In the genomic region with DNA sequence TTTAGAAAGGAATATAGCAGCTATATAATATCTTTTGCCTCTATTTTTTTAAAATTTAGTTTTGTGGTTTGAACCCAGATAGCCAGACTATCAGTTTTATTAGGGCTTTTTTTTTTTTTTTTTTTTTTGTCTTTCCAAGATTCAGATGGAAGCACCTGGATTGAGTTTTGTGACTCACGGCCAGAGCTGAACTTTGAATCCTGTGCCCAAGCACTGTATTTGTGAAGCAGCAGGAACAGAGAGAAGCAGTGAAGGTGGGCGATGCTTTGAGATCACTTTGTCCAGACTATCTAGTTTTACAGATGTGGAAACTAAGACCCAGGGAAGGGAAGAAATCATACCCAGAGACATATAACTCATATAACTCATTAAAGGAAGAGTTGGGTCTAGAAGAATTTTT, we compare ENCODE assay signal across 20 cellular contexts. TPM values are rescaled to one million over a fixed set of nuclear protein-coding genes. Genes with fewer than 3 reads are reported as not detected.
A peak's percentile ranks its signal among the peaks of the same experiment; 100 is the strongest.
DNase-seq lines count a peak whose midpoint lies in the region; ATAC-seq, FAIRE-seq and TF ChIP-seq lines count a peak whose summit lies in the region.
"Had no signal": no experiment of that assay in that cellular context is flagged by ENCODE, and none has a peak within 500 bp of the region (broad histone marks: within the 10 kb centered on the region; RNA-seq: fewer than 3 reads in every experiment).

No MANE protein-coding gene starts in this region.

- no peaks in the 10 kb centered on the region for H3K9me3 Mint-ChIP-seq in endothelial cell (ENCODE audit: unreplicated experiment)

- TF ChIP-seq POLR2A in heart left ventricle (IDR thresholded peaks at IDR 0.05) = no peak

- no peaks in the 10 kb centered on the region for H3K27me3 ChIP-seq in heart left ventricle
- no peaks in the 10 kb centered on the region for H3K27me3 ChIP-seq in liver (ENCODE audit: control insufficient read depth in 4 of 4, insufficient read depth in 4 of 4, low read length in 3 of 4)
- H3K27me3 ChIP-seq in small intestine (ENCODE audit: control insufficient read depth in 2 of 2, insufficient read depth in 2 of 2, low read length in 2 of 2) = no peaks in the 10 kb centered on the region

- H3K4me3 ChIP-seq in heart left ventricle (no peak overlapping the region), liver (ENCODE audit: low read depth in 1 of 3, low read length in 3 of 3) (no peak overlapping the region), small intestine (ENCODE audit: low read depth in 1 of 2, low read length in 2 of 2) (no peak overlapping the region), kidney (ENCODE audit: low read length in 2 of 2) (no peak overlapping the region)
- H3K4me3 ChIP-seq: GM23248, HAP-1 had no signal

- 54 to 61% (median 58%) methylated on average over 2 of the region's 2 CpGs for WGBS in heart left ventricle, 4 donors
- 46% methylated on average over 2 of the region's 2 CpGs for WGBS in liver
- WGBS in small intestine, 3 donors = 13 to 55% (median 30%) methylated on average over 2 of the region's 2 CpGs

- peaks cover 64% of the 10 kb centered on the region for H3K4me1 Mint-ChIP-seq in endothelial cell (ENCODE audit: unreplicated experiment)

- peak overlapping the region in 8 of 12 donors; percentile 18 to 90 (median 84) for H3K27ac ChIP-seq in heart left ventricle
- no peak overlapping the region for H3K27ac ChIP-seq in liver (ENCODE audit: low read depth in 1 of 2, low read length in 2 of 2)
- no peak overlapping the region for H3K27ac ChIP-seq in small intestine (ENCODE audit: low read depth in 1 of 2, low read length in 1 of 2)
- no peak overlapping the region for H3K27ac ChIP-seq in kidney (ENCODE audit: low read depth in 2 of 2, low read length in 2 of 2)
- H3K27ac ChIP-seq: GM23248, KMS-11 had no signal

- FAIRE-seq in small intestine (lab: Jason Lieb, UNC) (no peak), kidney (lab: Jason Lieb, UNC) (no peak)

- TF ChIP-seq CTCF in heart left ventricle (IDR thresholded peaks at IDR 0.05) (no peak), endothelial cell (IDR thresholded peaks at IDR 0.05; ENCODE audit: unreplicated experiment) (no peak), liver (IDR thresholded peaks at IDR 0.05; ENCODE audit: low read depth, low read length, missing input control) (no peak), kidney (IDR thresholded peaks at IDR 0.05; ENCODE audit: borderline replicate concordance, extremely low read depth, insufficient read depth) (no peak)

- peak overlapping the region; percentile 98 for H3K27ac Mint-ChIP-seq in endothelial cell (ENCODE audit: unreplicated experiment)
- H3K27ac Mint-ChIP-seq: CD14-positive monocyte had no signal

- peak overlapping the region; percentile 54 for H3K4me3 Mint-ChIP-seq in endothelial cell (ENCODE audit: unreplicated experiment)
- H3K4me3 Mint-ChIP-seq: CD14-positive monocyte had no signal

- H3K27me3 Mint-ChIP-seq in endothelial cell (ENCODE audit: unreplicated experiment) = peaks cover 1% of the 10 kb centered on the region

- H3K36me3 Mint-ChIP-seq in endothelial cell (ENCODE audit: low read depth, unreplicated experiment) = no peaks in the 10 kb centered on the region
- H3K36me3 Mint-ChIP-seq: CD14-positive monocyte had no signal

- H3K36me3 ChIP-seq in heart left ventricle (no peaks in the 10 kb centered on the region), liver (ENCODE audit: control insufficient read depth in 4 of 4, insufficient read depth in 3 of 4, low read depth in 1 of 4, low read length in 3 of 4) (no peaks in the 10 kb centered on the region), small intestine (ENCODE audit: control insufficient read depth in 2 of 2, insufficient read depth in 2 of 2, low read length in 2 of 2) (no peaks in the 10 kb centered on the region), kidney (ENCODE audit: control insufficient read depth in 1 of 2, insufficient read depth in 2 of 2, low read length in 2 of 2) (no peaks in the 10 kb centered on the region)
- H3K36me3 ChIP-seq: HAP-1 had no signal

- TF ChIP-seq RAD21 in liver (IDR thresholded peaks at IDR 0.05) = no peak

- H3K4me1 ChIP-seq in heart left ventricle = peaks cover 18 to 66% (median 41%) of the 10 kb centered on the region in 12 donors
- peaks cover 0 to 7% (median 4%) of the 10 kb centered on the region in 4 donors for H3K4me1 ChIP-seq in liver (ENCODE audit: control insufficient read depth in 4 of 4, insufficient read depth in 4 of 4, low read length in 3 of 4)
- H3K4me1 ChIP-seq in small intestine (ENCODE audit: control insufficient read depth in 2 of 2, insufficient read depth in 1 of 2, low read depth in 1 of 2, low read length in 1 of 2) = no peaks in the 10 kb centered on the region
- H3K4me1 ChIP-seq in kidney (ENCODE audit: control insufficient read depth in 1 of 2, insufficient read depth in 1 of 2, low read depth in 1 of 2, low read length in 2 of 2) = peaks cover 19 to 27% of the 10 kb centered on the region in 2 donors
- H3K4me1 ChIP-seq: HAP-1 had no signal

- ATAC-seq in heart left ventricle (no peak), Right ventricle myocardium inferior (no peak)

- DNase-seq in heart left ventricle (no peak), Right ventricle myocardium inferior (ENCODE audit: missing footprints) (no peak), endothelial cell (ENCODE audit: low spot score) (no peak), small intestine (peak; percentile 59), kidney (no peak), NCI-H1092 treated with DMSO at 0.1 percent for 48 hours (lab: John Stamatoyannopoulos, UW) (no peak)
- DNase-seq in stimulated activated naive CD4-positive, alpha-beta T cell treated with Interleukin-2 at 50 U/mL for 16 hours (lab: John Stamatoyannopoulos, UW) = no peak
- DNase-seq: 8988T, DMS 273 treated with DMSO at 0.1 percent for 48 hours, GDM1, GM23248, MV-4-11, NCI-H1417 treated with DMSO at 0.1 percent for 48 hours, NCI-H187 treated with DMSO at 0.1 percent for 48 hours, NCI-H226, NCI-H524 treated with DMSO at 0.1 percent for 48 hours had no signal

- intact Hi-C loops in heart left ventricle (cut with DNase I) (loop anchor here in 3 of 10 donors (5.0 to 10.0 kb wide), 3 partner anchors 60 to 105 kb away; no protein-coding TSS in a partner anchor), Right ventricle myocardium inferior (cut with DNase I) (no loop called here), kidney (cut with DNase I) (no loop called here)

- H3K9me3 ChIP-seq in heart left ventricle (no peaks in the 10 kb centered on the region), liver (ENCODE audit: control insufficient read depth in 4 of 4, low read length in 3 of 4) (no peaks in the 10 kb centered on the region), small intestine (ENCODE audit: control insufficient read depth, low read depth) (no peaks in the 10 kb centered on the region), kidney (ENCODE audit: control insufficient read depth in 1 of 2, low read length in 2 of 2) (no peaks in the 10 kb centered on the region)
- H3K9me3 ChIP-seq: HAP-1 had no signal

- H3K9ac ChIP-seq in liver (ENCODE audit: low read depth in 1 of 2, low read length in 2 of 2) (no peak overlapping the region), kidney (ENCODE audit: low read length in 2 of 2) (no peak overlapping the region)
- H3K9ac ChIP-seq: GM23248, KMS-11 had no signal

TF ChIP-seq in liver, 16 proteins besides CTCF, POLR2A, EP300 and RAD21:
- peak; percentile 67 to 68 for TF ChIP-seq HNF4A (conservative IDR thresholded peaks at IDR 0.05)
- no peak for TF ChIP-seq NR2F2 (IDR thresholded peaks at IDR 0.05)
- TF ChIP-seq HNF4G (IDR thresholded peaks at IDR 0.05) = peak; percentile 19
- TF ChIP-seq, protein P1, sequence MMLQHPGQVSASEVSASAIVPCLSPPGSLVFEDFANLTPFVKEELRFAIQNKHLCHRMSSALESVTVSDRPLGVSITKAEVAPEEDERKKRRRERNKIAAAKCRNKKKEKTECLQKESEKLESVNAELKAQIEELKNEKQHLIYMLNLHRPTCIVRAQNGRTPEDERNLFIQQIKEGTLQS (IDR thresholded peaks at IDR 0.05) = no peak
- peak; percentile 12 for TF ChIP-seq SP1 (IDR thresholded peaks at IDR 0.05)
- TF ChIP-seq JUND (IDR thresholded peaks at IDR 0.05) = peak; percentile 48 to 54

RNA-seq across cellular contexts. Expression of a gene that starts 33.9 kb away (rescaled TPM):
- total RNA-seq in heart left ventricle (1,000 to 10,000 TPM in 7 of 9 donors, 100 to 1,000 TPM in 2; 602 to 2,166 (median 1,938) TPM), Right ventricle myocardium inferior (2,083 TPM), endothelial cell (ENCODE audit: unreplicated experiment) (2,729 TPM), liver (1,000 to 10,000 TPM in 1 of 2 donors, 100 to 1,000 TPM in 1; 494 to 1,680 TPM), kidney (1,810 TPM)
- polyA plus RNA-seq in heart left ventricle (1,000 to 10,000 TPM; 3,067 to 3,426 TPM), liver (1,000 to 10,000 TPM in 1 of 2 donors, 100 to 1,000 TPM in 1; 819 to 1,757 TPM), small intestine (1,000 to 10,000 TPM; 1,824 to 4,790 (median 3,591) TPM), kidney (ENCODE audit: insufficient read depth, low read depth, low replicate concordance) (4,316 TPM)

Comparison
In these comparisons a context has a peak if more than half of its experiments do, and no peak if none do; other contexts are left out.
1. H3K27ac ChIP-seq: peak in heart left ventricle (8 of 12); none in liver (0 of 2), small intestine (0 of 2) and kidney (0 of 2).